1 cellular context compared by ENCODE assay signal in genomic region chr14:101884089-101884488, GRCh38.
TF ChIP-seq lines count a peak whose summit lies in the region.

No MANE protein-coding gene starts in this region.

TF ChIP-seq in K562, 482 proteins besides CTCF, POLR2A, EP300 and RAD21:
- TF ChIP-seq ZNF134 (CRISPR knock-in tag; conservative IDR thresholded peaks at IDR 0.05), result peak; percentile 71; the same call in 1 of the 2 replicates
